1 cellular context compared by ENCODE assay signal in genomic region chr3:151918253-151919029, GRCh38.
A peak's percentile ranks its signal among the peaks of the same experiment; 100 is the strongest.
TF ChIP-seq lines count a peak whose summit lies in the region.

No MANE protein-coding gene starts in this region.

TF ChIP-seq in K562, 482 proteins besides CTCF, POLR2A, EP300 and RAD21 (continued from another document):
- TF ChIP-seq ZNF609 (CRISPR knock-in tag; IDR thresholded peaks at IDR 0.05; ENCODE audit: borderline replicate concordance) (no peak), TAF9B (IDR thresholded peaks at IDR 0.05; ENCODE audit: partially characterized antibody) (no peak), CEBPG (CRISPR knock-in tag; IDR thresholded peaks at IDR 0.05) (no peak), CEBPG (tag; conservative IDR thresholded peaks at IDR 0.05 in 1 of 2, IDR thresholded peaks at IDR 0.05 in 1 of 2) (0 out of 4 replicates have a peak, but pooled peaks of 1 of the 2 experiments have one; percentile 30), ZNF561 (CRISPR knock-in tag; conservative IDR thresholded peaks at IDR 0.05) (no peak), THRAP3 (IDR thresholded peaks at IDR 0.05; ENCODE audit: borderline replicate concordance) (no peak), KLF6 (CRISPR knock-in tag; IDR thresholded peaks at IDR 0.05; ENCODE audit: borderline replicate concordance) (no peak), GABPB1 (CRISPR knock-in tag; IDR thresholded peaks at IDR 0.05) (no peak), DEAF1 (CRISPR knock-in tag; IDR thresholded peaks at IDR 0.05) (peak; percentile 88), FOSL1 (tag; conservative IDR thresholded peaks at IDR 0.05) (0 out of 2 replicates have a peak, but pooled peaks have one; percentile 16), ZFP30 (CRISPR knock-in tag; IDR thresholded peaks at IDR 0.05; ENCODE audit: borderline replicate concordance) (no peak), MAZ (CRISPR knock-in tag; conservative IDR thresholded peaks at IDR 0.05 in 1 of 2, IDR thresholded peaks at IDR 0.05 in 1 of 2) (0 out of 4 replicates have a peak, but pooled peaks of 1 of the 2 experiments have one; percentile 21), POLR2H (tag; IDR thresholded peaks at IDR 0.05; ENCODE audit: low read depth) (peak; percentile 16; the same call in 1 of the 2 replicates)
